In the genomic region with DNA sequence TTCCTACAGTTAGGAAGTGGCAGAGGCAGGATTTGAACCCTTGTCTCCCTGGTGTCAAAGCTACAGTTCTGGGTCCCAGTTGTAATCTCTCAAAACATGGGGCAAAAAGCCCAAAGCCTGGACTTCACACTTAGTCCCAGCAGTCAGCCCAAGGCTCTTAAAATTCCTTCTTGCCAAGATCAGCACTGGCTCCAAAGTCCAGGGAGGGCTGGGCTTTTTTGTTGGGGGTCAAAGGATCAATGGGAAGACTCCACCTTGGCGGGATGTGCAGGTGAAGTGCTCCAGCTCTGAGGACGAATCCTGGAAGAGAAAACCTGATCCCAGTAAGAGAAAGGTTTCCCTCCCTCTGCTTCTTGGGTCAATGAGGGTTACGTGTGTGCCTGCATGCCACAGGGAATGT, we compare ENCODE assay signal across 14 cellular contexts.
DNase-seq lines count a peak whose midpoint lies in the region; ATAC-seq and TF ChIP-seq lines count a peak whose summit lies in the region.
"Had no signal": no experiment of that assay in that cellular context is flagged by ENCODE, and none has a peak within 500 bp of the region (broad histone marks: within the 10 kb centered on the region; RNA-seq: fewer than 3 reads in every experiment).

No MANE protein-coding gene starts in this region.

- H3K27me3 Mint-ChIP-seq in activated naive CD4-positive, alpha-beta T cell treated with anti-CD3 and anti-CD28 coated beads for 36 hours (ENCODE audit: low read depth) = no peaks in the 10 kb centered on the region

- peak in 1 of 2 donors; percentile 44 for TF ChIP-seq POLR2A in Peyer's patch (IDR thresholded peaks at IDR 0.05)
- no peak for TF ChIP-seq POLR2A in transverse colon (IDR thresholded peaks at IDR 0.05)

- H3K36me3 ChIP-seq in Peyer's patch (no peaks in the 10 kb centered on the region), mucosa of descending colon (ENCODE audit: low read depth) (no peaks in the 10 kb centered on the region), transverse colon (no peaks in the 10 kb centered on the region)

- intact Hi-C loops in left colon (cut with DNase I, micrococcal nuclease) (no loop called here), mucosa of descending colon (cut with DNase I, micrococcal nuclease) (no loop called here), transverse colon (cut with DNase I; ENCODE audit: low total_unique reads) (no loop called here)
- intact Hi-C loops in activated naive CD4-positive, alpha-beta T cell treated with anti-CD3 and anti-CD28 coated beads for 36 hours (cut with micrococcal nuclease) = no loop called here

- H3K9me3 ChIP-seq in Peyer's patch = no peaks in the 10 kb centered on the region
- H3K9me3 ChIP-seq in mucosa of descending colon = no peaks in the 10 kb centered on the region
- H3K9me3 ChIP-seq in transverse colon = no peaks in the 10 kb centered on the region

- no peaks in the 10 kb centered on the region for H3K27me3 ChIP-seq in Peyer's patch
- H3K27me3 ChIP-seq in transverse colon = no peaks in the 10 kb centered on the region

- H3K4me3 Mint-ChIP-seq in activated naive CD4-positive, alpha-beta T cell treated with anti-CD3 and anti-CD28 coated beads for 36 hours = no peak overlapping the region
- H3K4me3 Mint-ChIP-seq: B cell; CD4-positive, alpha-beta T cell; HFFc6 had no signal

- no peak overlapping the region for H3K27ac Mint-ChIP-seq in activated naive CD4-positive, alpha-beta T cell treated with anti-CD3 and anti-CD28 coated beads for 36 hours
- H3K27ac Mint-ChIP-seq: B cell; CD4-positive, alpha-beta T cell; HFFc6 had no signal

- H3K27ac ChIP-seq in Peyer's patch (peak overlapping the region in 3 of 4 donors; percentile 57 to 85 (median 83)), transverse colon (peak overlapping the region; percentile 67 to 85 (median 80))

- no peak for TF ChIP-seq CTCF in Peyer's patch (IDR thresholded peaks at IDR 0.05)
- TF ChIP-seq CTCF in mucosa of descending colon (IDR thresholded peaks at IDR 0.05) = no peak
- no peak for TF ChIP-seq CTCF in transverse colon (IDR thresholded peaks at IDR 0.05)

- H3K4me3 ChIP-seq in Peyer's patch (peak overlapping the region in 2 of 4 donors; percentile 24 to 29), mucosa of descending colon (no peak overlapping the region), transverse colon (no peak overlapping the region)

- H3K9me3 Mint-ChIP-seq in activated naive CD4-positive, alpha-beta T cell treated with anti-CD3 and anti-CD28 coated beads for 36 hours = no peaks in the 10 kb centered on the region
- H3K9me3 Mint-ChIP-seq: CD4-positive, alpha-beta T cell; HFFc6 had no signal

- H3K4me1 Mint-ChIP-seq in activated naive CD4-positive, alpha-beta T cell treated with anti-CD3 and anti-CD28 coated beads for 36 hours (ENCODE audit: low read depth) = no peaks in the 10 kb centered on the region
- H3K4me1 Mint-ChIP-seq: B cell had no signal

- DNase-seq in Peyer's patch = peak in 2 of 3 donors; percentile 87 to 88
- peak; percentile 81 to 88 for DNase-seq in left colon
- peak; percentile 71 to 89 (median 84) for DNase-seq in mucosa of descending colon
- peak; percentile 85 for DNase-seq in transverse colon
- no peak for DNase-seq in NCI-H2227 treated with DMSO at 0.1 percent for 48 hours (lab: John Stamatoyannopoulos, UW)
- DNase-seq in activated naive CD4-positive, alpha-beta T cell treated with anti-CD3 and anti-CD28 coated beads for 36 hours = no peak
- DNase-seq: C1 segment of cervical spinal cord; CD4-positive, alpha-beta T cell; DMS79; HCEC 1CT; HFFc6; IMR-90 had no signal

- in situ Hi-C loops in transverse colon (cut with MboI; ENCODE audit: low pct_ligation_motif_present in 1 of 4, low pct_unique_long_range_greater_than_20kb in 1 of 4, low sequenced_read_pairs in 3 of 4) = no loop called here

- CTCF ChIA-PET in activated naive CD4-positive, alpha-beta T cell treated with anti-CD3 and anti-CD28 coated beads for 36 hours (lab: Charles Lee) = no interaction called here

- 21 to 23% methylated on average over 2 to 3 of the region's 3 CpGs for WGBS in transverse colon (ENCODE audit: low coverage in 1 of 2), 2 donors

- peak; percentile 85 for ATAC-seq in left colon
- peak; percentile 88 for ATAC-seq in mucosa of descending colon
- ATAC-seq in GM19463 (IDR thresholded peaks at IDR 0.05; ENCODE audit: unreplicated experiment) = no peak

- H3K36me3 Mint-ChIP-seq in activated naive CD4-positive, alpha-beta T cell treated with anti-CD3 and anti-CD28 coated beads for 36 hours (ENCODE audit: low read depth) = no peaks in the 10 kb centered on the region

- H3K4me1 ChIP-seq in Peyer's patch = no peaks in the 10 kb centered on the region
- H3K4me1 ChIP-seq in mucosa of descending colon (ENCODE audit: low read depth) = no peaks in the 10 kb centered on the region
- H3K4me1 ChIP-seq in transverse colon = peaks cover 0 to 20% (median 5%) of the 10 kb centered on the region in 4 donors

- peak; percentile 32 for TF ChIP-seq EP300 in transverse colon (IDR thresholded peaks at IDR 0.05; ENCODE audit: low read depth)

Comparison
In these comparisons a context has a peak if more than half of its experiments do, and no peak if none do; other contexts are left out.
1. DNase-seq: peak in Peyer's patch (2 of 3), left colon (2 of 2), mucosa of descending colon (3 of 3) and transverse colon (single experiment); none in NCI-H2227 treated with DMSO at 0.1 percent for 48 hours (single experiment) and activated naive CD4-positive, alpha-beta T cell treated with anti-CD3 and anti-CD28 coated beads for 36 hours (single experiment).